ENCODE assay signal across 8 cellular contexts in the genomic region with DNA sequence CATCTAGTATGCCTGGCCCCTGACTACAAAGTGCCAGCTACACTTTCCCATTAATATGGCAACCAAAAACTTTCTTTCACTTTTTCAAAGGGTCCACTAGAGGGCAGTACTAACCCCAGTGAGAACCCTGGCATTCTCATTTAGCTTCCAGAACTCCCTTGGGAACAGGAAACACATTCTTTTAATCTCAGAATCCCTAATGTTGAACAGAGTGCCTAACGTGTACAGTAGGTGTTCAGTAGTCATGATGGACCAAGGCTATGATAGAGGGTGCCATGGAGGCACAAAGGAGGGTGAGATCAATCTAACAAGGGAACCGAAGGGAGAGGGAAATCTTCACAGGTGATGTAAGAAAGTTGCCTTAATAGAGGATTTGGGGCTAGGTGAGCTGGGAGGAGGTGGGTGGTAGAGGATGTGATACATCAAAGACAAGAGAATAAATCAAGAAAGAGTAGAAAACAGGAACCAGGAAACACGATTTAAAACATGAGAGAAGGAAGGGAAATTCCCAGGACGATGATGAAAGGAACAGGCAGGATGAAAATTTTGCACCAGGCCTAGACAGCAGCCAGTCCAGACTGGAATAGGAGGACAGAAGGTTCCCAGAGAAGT. TPM values are rescaled to one million over a fixed set of nuclear protein-coding genes. Genes with fewer than 3 reads are reported as not detected.
DNase-seq lines count a peak whose midpoint lies in the region; ATAC-seq and TF ChIP-seq lines count a peak whose summit lies in the region.

No MANE protein-coding gene starts in this region.

- no peaks in the 10 kb centered on the region for H3K27me3 Mint-ChIP-seq in type B pancreatic cell

- in situ Hi-C loops in T47D (cut with HindIII; ENCODE audit: low pct_unique_long_range_greater_than_20kb, low sequenced_read_pairs): no loop called here

- peak; percentile 90 for TF ChIP-seq CTCF in type B pancreatic cell (conservative IDR thresholded peaks at IDR 0.05)

- H3K4me1 Mint-ChIP-seq in type B pancreatic cell (ENCODE audit: unreplicated experiment): peaks cover 5% of the 10 kb centered on the region

- H3K9me3 Mint-ChIP-seq in type B pancreatic cell: no peaks in the 10 kb centered on the region

- H3K4me3 Mint-ChIP-seq in type B pancreatic cell: no peak overlapping the region

- ATAC-seq in HG02852 (IDR thresholded peaks at IDR 0.05; ENCODE audit: unreplicated experiment) (peak; percentile 44), HG02588 (IDR thresholded peaks at IDR 0.05; ENCODE audit: unreplicated experiment) (no peak)

- DNase-seq in DMS53 (lab: John Stamatoyannopoulos, UW) (peak; percentile 89), NCI-H82 (lab: John Stamatoyannopoulos, UW) (peak; percentile 90), T47D (ENCODE audit: low read depth in 1 of 2, low spot score in 1 of 2) (peak; percentile 56 to 82), kidney tubule cell (ENCODE audit: low spot score) (peak; percentile 87), type B pancreatic cell (ENCODE audit: extremely low spot score, unreplicated experiment) (no peak)
- no peak for DNase-seq in central memory CD4-positive, alpha-beta T cell

- peak overlapping the region; percentile 70 for H3K27ac Mint-ChIP-seq in type B pancreatic cell

- H3K36me3 Mint-ChIP-seq in type B pancreatic cell: peaks cover 16% of the 10 kb centered on the region

RNA-seq across cellular contexts. Expression of gene NSL1, which starts 41.5 kb away (rescaled TPM):
- total RNA-seq in type B pancreatic cell (ENCODE audit: low replicate concordance): 25.4 and 42.1 TPM in 2 replicates

RNA-seq across cellular contexts. Expression of gene TATDN3, which starts 41.7 kb away (rescaled TPM):
- total RNA-seq in type B pancreatic cell (ENCODE audit: low replicate concordance): 12.5 and 13.8 TPM in 2 replicates

RNA-seq across cellular contexts. Expression of gene BATF3, which starts 50.4 kb away (rescaled TPM):
- total RNA-seq in type B pancreatic cell (ENCODE audit: low replicate concordance): 0.55 and 0.72 TPM in 2 replicates

Comparison
In these comparisons a context has a peak if more than half of its experiments do, and no peak if none do; other contexts are left out.
1. DNase-seq: peak in DMS53 (single experiment), NCI-H82 (single experiment), T47D (2 of 2) and kidney tubule cell (single experiment); none in type B pancreatic cell (single experiment) and central memory CD4-positive, alpha-beta T cell (single experiment).